In genomic region chr17:3915642-3916012, GRCh38 we compare ENCODE assay signal across 1 cellular context.
TF ChIP-seq lines count a peak whose summit lies in the region.

No MANE protein-coding gene starts in this region.

TF ChIP-seq in K562, 482 proteins besides CTCF, POLR2A, EP300 and RAD21:
- TF ChIP-seq NR0B1 (IDR thresholded peaks at IDR 0.05; ENCODE audit: partially characterized antibody) (no peak), MCM3 (IDR thresholded peaks at IDR 0.05) (no peak)
TF ChIP-seq in K562: peak in this region for 0.
